ENCODE assay signal across 21 cellular contexts in genomic region chrX:72635930-72636329, GRCh38.
"Had no signal": no experiment of that assay in that cellular context is flagged by ENCODE, and none has a peak within 500 bp of the region (broad histone marks: within the 10 kb centered on the region; RNA-seq: fewer than 3 reads in every experiment).

No MANE protein-coding gene starts in this region.

- H3K9me3 ChIP-seq: MG63, SJSA1 had no signal

- H3K27ac ChIP-seq: SJSA1, SK-N-MC had no signal

- H3K4me3 ChIP-seq: MG63, SJSA1, SK-N-MC had no signal

- H3K4me1 ChIP-seq: SJSA1 had no signal

- H3K36me3 ChIP-seq: MG63, SJSA1 had no signal

- DNase-seq: IMR-90, Karpas-422, KG1, MG63, NCI-H1092, NCI-H1105 treated with DMSO at 0.1 percent for 48 hours, NCI-H1417 treated with DMSO at 0.1 percent for 48 hours, NCI-H146, NCI-H1694 treated with DMSO at 0.1 percent for 48 hours, NCI-H1930, NCI-H2081, NCI-H2107, NCI-H2227 treated with DMSO at 0.1 percent for 48 hours, NCI-H524, NCI-H526 treated with DMSO at 0.1 percent for 48 hours, NCI-H748 treated with DMSO at 0.1 percent for 48 hours, Right ventricle myocardium superior, RPMI8226, SIG-M5 had no signal

- H3K27me3 ChIP-seq: MG63, SJSA1 had no signal
